28 cellular contexts compared by ENCODE assay signal in genomic region chr3:73535137-73535536, GRCh38.
"Had no signal": no experiment of that assay in that cellular context is flagged by ENCODE, and none has a peak within 500 bp of the region (broad histone marks: within the 10 kb centered on the region; RNA-seq: fewer than 3 reads in every experiment).

No MANE protein-coding gene starts in this region.

- H3K27ac ChIP-seq: left lung, lower lobe of right lung, pancreas, prostate gland, suprapubic skin, thoracic aorta, tibial artery, upper lobe of right lung had no signal

- H3K4me2 ChIP-seq: smooth muscle cell had no signal

- H3K4me1 ChIP-seq: left lung, lower lobe of right lung, pancreas, suprapubic skin, upper lobe of right lung had no signal

- H3K4me1 Mint-ChIP-seq: immature natural killer cell; naive thymus-derived CD8-positive, alpha-beta T cell; stimulated activated memory B cell treated with anti-CD40 and anti-IgM and Interleukin-4, amounts not matched to agents 10 μg/mL and 1 μg/mL and 100 μg/mL, for 72 hours; stimulated activated naive CD8-positive, alpha-beta T cell treated with anti-CD3 and anti-CD28 coated beads, Interleukin-15, amount 100 ng/mL, for 72 hours had no signal

- H3K36me3 ChIP-seq: left lung, lower lobe of right lung, pancreas, prostate gland, suprapubic skin, thoracic aorta, tibial artery, upper lobe of right lung had no signal

- H3K27me3 Mint-ChIP-seq: stimulated activated memory B cell treated with anti-CD40 and anti-IgM and Interleukin-4, amounts not matched to agents 10 μg/mL and 1 μg/mL and 100 μg/mL, for 72 hours; stimulated activated naive CD8-positive, alpha-beta T cell treated with anti-CD3 and anti-CD28 coated beads, Interleukin-15, amount 100 ng/mL, for 72 hours had no signal

- H3K9me3 ChIP-seq: left lung, lower lobe of right lung, pancreas, prostate gland, suprapubic skin, thoracic aorta, tibial artery, upper lobe of right lung had no signal

- H3K36me3 Mint-ChIP-seq: immature natural killer cell; naive thymus-derived CD8-positive, alpha-beta T cell; stimulated activated memory B cell treated with anti-CD40 and anti-IgM and Interleukin-4, amounts not matched to agents 10 μg/mL and 1 μg/mL and 100 μg/mL, for 72 hours had no signal

- H3K9me3 Mint-ChIP-seq: nephron; stimulated activated naive CD8-positive, alpha-beta T cell treated with anti-CD3 and anti-CD28 coated beads, Interleukin-15, amount 100 ng/mL, for 72 hours had no signal

- H3K4me3 ChIP-seq: left lung, lower lobe of right lung, pancreas, prostate gland, smooth muscle cell, suprapubic skin, thoracic aorta, tibial artery, upper lobe of right lung had no signal

- H3K27ac Mint-ChIP-seq: immature natural killer cell; naive thymus-derived CD8-positive, alpha-beta T cell; stimulated activated memory B cell treated with anti-CD40 and anti-IgM and Interleukin-4, amounts not matched to agents 10 μg/mL and 1 μg/mL and 100 μg/mL, for 72 hours had no signal

- H3K27me3 ChIP-seq: left lung, pancreas, suprapubic skin, tibial artery, upper lobe of right lung had no signal

- ATAC-seq: left lung; lower lobe of right lung; naive thymus-derived CD8-positive, alpha-beta T cell; pancreas; right cardiac atrium; stimulated activated memory B cell treated with anti-CD40 and anti-IgM and Interleukin-4, amounts not matched to agents 10 μg/mL and 1 μg/mL and 100 μg/mL, for 72 hours; stimulated activated naive CD8-positive, alpha-beta T cell treated with anti-CD3 and anti-CD28 coated beads, Interleukin-15, amount 100 ng/mL, for 72 hours; upper lobe of right lung had no signal

- DNase-seq: hippocampal formation; immature natural killer cell; kidney; left colon; left lung; lower lobe of right lung; mammary epithelial cell; mesenchymal stem cell; naive thymus-derived CD8-positive, alpha-beta T cell; pancreas; posterior cingulate gyrus; retina; right cardiac atrium; stimulated activated CD4-positive, alpha-beta T cell treated with anti-CD3 and anti-CD28 coated beads, Interleukin-1b, Interleukin-23, amount 100 ng/mL, for 48 hours; stimulated activated CD4-positive, alpha-beta T cell treated with anti-CD3 and anti-CD28 coated beads, Interleukin-2, amount 100 ng/mL, for 48 hours; stimulated activated CD4-positive, alpha-beta T cell treated with anti-CD3 and anti-CD28 coated beads, Interleukin-4, amount 100 ng/mL, for 4 hours; stimulated activated CD8-positive, alpha-beta memory T cell treated with anti-CD3 and anti-CD28 coated beads, Interleukin-4, amount 100 ng/mL, for 48 hours; stimulated activated naive CD4-positive, alpha-beta T cell treated with Interleukin-2 at 50 U/mL for 16 hours; stimulated activated naive CD8-positive, alpha-beta T cell treated with anti-CD3 and anti-CD28 coated beads, Interleukin-15, amount 100 ng/mL, for 72 hours; tibial artery; trophoblast cell; upper lobe of right lung had no signal

- H3K4me3 Mint-ChIP-seq: immature natural killer cell; naive thymus-derived CD8-positive, alpha-beta T cell; nephron; stimulated activated memory B cell treated with anti-CD40 and anti-IgM and Interleukin-4, amounts not matched to agents 10 μg/mL and 1 μg/mL and 100 μg/mL, for 72 hours; stimulated activated naive CD8-positive, alpha-beta T cell treated with anti-CD3 and anti-CD28 coated beads, Interleukin-15, amount 100 ng/mL, for 72 hours had no signal
